ENCODE assay signal across 26 cellular contexts in genomic region chr7:69714886-69715571, GRCh38.
DNase-seq lines count a peak whose midpoint lies in the region; ATAC-seq, FAIRE-seq and TF ChIP-seq lines count a peak whose summit lies in the region.
"Had no signal": no experiment of that assay in that cellular context is flagged by ENCODE, and none has a peak within 500 bp of the region (broad histone marks: within the 10 kb centered on the region; RNA-seq: fewer than 3 reads in every experiment).

No MANE protein-coding gene starts in this region.

- H3K36me3 Mint-ChIP-seq in endodermal cell (ENCODE audit: low read depth) = no peaks in the 10 kb centered on the region
- H3K36me3 Mint-ChIP-seq: memory B cell had no signal

- no peaks in the 10 kb centered on the region for H3K9me3 Mint-ChIP-seq in endodermal cell
- H3K9me3 Mint-ChIP-seq: activated CD8-positive, alpha-beta T cell treated with anti-CD3 and anti-CD28 coated beads for 36 hours; memory B cell; nephron had no signal

- H3K4me1 Mint-ChIP-seq in endodermal cell = peaks cover 42% of the 10 kb centered on the region

- H3K27ac Mint-ChIP-seq in endodermal cell = no peak overlapping the region
- H3K27ac Mint-ChIP-seq: activated CD8-positive, alpha-beta T cell treated with anti-CD3 and anti-CD28 coated beads for 36 hours; activated naive CD4-positive, alpha-beta T cell treated with anti-CD3 and anti-CD28 coated beads, Interleukin-2, amount 50 U/mL, for 72 hours; memory B cell; nephron had no signal

- H3K4me1 ChIP-seq in endodermal cell (ENCODE audit: control insufficient read depth, insufficient read depth, low read length) = peaks cover 18% of the 10 kb centered on the region
- H3K4me1 ChIP-seq: colonic mucosa, tibial nerve had no signal

- H3K9ac ChIP-seq in endodermal cell (ENCODE audit: extremely low read depth, low read length, poor library complexity, severe bottlenecking) = no peak overlapping the region
- H3K9ac ChIP-seq: BLaER1 treated with 17β-estradiol and CSF1 and Interleukin-3, amounts not matched to agents 10 nM and 100 nM had no signal

- H3K27ac ChIP-seq in endodermal cell (ENCODE audit: low read depth, low read length) = no peak overlapping the region
- H3K27ac ChIP-seq: BLaER1 treated with 17β-estradiol and CSF1 and Interleukin-3, amounts not matched to agents 10 nM and 100 nM; colonic mucosa; SJCRH30; tibial nerve had no signal

- H3K4me3 Mint-ChIP-seq in endodermal cell = no peak overlapping the region
- H3K4me3 Mint-ChIP-seq: activated CD8-positive, alpha-beta T cell treated with anti-CD3 and anti-CD28 coated beads for 36 hours; memory B cell; nephron had no signal

- no peak overlapping the region for H3K4me3 ChIP-seq in endodermal cell (ENCODE audit: low read length)
- H3K4me3 ChIP-seq: BLaER1 treated with 17β-estradiol and CSF1 and Interleukin-3, amounts not matched to agents 10 nM and 100 nM; colonic mucosa; SJCRH30; tibial nerve had no signal

- peak; percentile 9 for FAIRE-seq in GM18507 (lab: Jason Lieb, UNC)

- no peaks in the 10 kb centered on the region for H3K27me3 ChIP-seq in endodermal cell (ENCODE audit: control insufficient read depth, insufficient read depth, low read length, poor library complexity, severe bottlenecking)
- H3K27me3 ChIP-seq: BLaER1 treated with 17β-estradiol and CSF1 and Interleukin-3, amounts not matched to agents 10 nM and 100 nM; colonic mucosa; SJCRH30; tibial nerve had no signal

- H3K27me3 Mint-ChIP-seq in endodermal cell (ENCODE audit: insufficient read depth) = no peaks in the 10 kb centered on the region
- H3K27me3 Mint-ChIP-seq: memory B cell had no signal

- ATAC-seq in GM21381 (IDR thresholded peaks at IDR 0.05; ENCODE audit: unreplicated experiment) (peak; percentile 65), HG03565 (IDR thresholded peaks at IDR 0.05; ENCODE audit: unreplicated experiment) (peak; percentile 74), left colon (no peak)
- ATAC-seq: activated CD8-positive, alpha-beta T cell treated with anti-CD3 and anti-CD28 coated beads for 36 hours; activated naive CD4-positive, alpha-beta T cell treated with anti-CD3 and anti-CD28 coated beads, Interleukin-2, amount 50 U/mL, for 72 hours; HCT116; left lobe of liver had no signal

- intact Hi-C loops in left colon (cut with DNase I, micrococcal nuclease) = no loop called here

- no peak for TF ChIP-seq CTCF in endodermal cell (conservative IDR thresholded peaks at IDR 0.05)

- WGBS in endodermal cell (ENCODE audit: insufficient coverage in 1 of 2, insufficient read length in 1 of 2), 2 experiments = 91 to 100% methylated on average over 2 of the region's 2 CpGs

- DNase-seq in GM18507 (ENCODE audit: extremely low spot score, insufficient read length, low read depth) = no peak
- DNase-seq in left colon = no peak
- no peak for DNase-seq in globus pallidus (ENCODE audit: low spot score)
- DNase-seq in endodermal cell = no peak
- DNase-seq in HuH-7 (ENCODE audit: low spot score) = no peak
- DNase-seq: activated CD8-positive, alpha-beta T cell treated with anti-CD3 and anti-CD28 coated beads for 36 hours; colonic mucosa; COR-L47; effector CD4-positive, alpha-beta T cell; GDM1; NCI-H1092; NCI-H1694 treated with DMSO at 0.1 percent for 48 hours; NCI-H510A treated with DMSO at 0.1 percent for 48 hours; stimulated activated CD4-positive, alpha-beta T cell treated with anti-CD3 and anti-CD28 coated beads, Interleukin-15, amount 100 ng/mL, for 24 hours; stimulated activated CD4-positive, alpha-beta T cell treated with anti-CD3 and anti-CD28 coated beads, Interleukin-4, amount 100 ng/mL, for 4 hours; SW 1271 had no signal

- H3K9me3 ChIP-seq in endodermal cell (ENCODE audit: control insufficient read depth, low read length) = no peaks in the 10 kb centered on the region
- H3K9me3 ChIP-seq: colonic mucosa, SJCRH30, tibial nerve had no signal

- H3K36me3 ChIP-seq in endodermal cell (ENCODE audit: control insufficient read depth, insufficient read depth, low read length) = no peaks in the 10 kb centered on the region
- H3K36me3 ChIP-seq: BLaER1 treated with 17β-estradiol and CSF1 and Interleukin-3, amounts not matched to agents 10 nM and 100 nM; colonic mucosa; SJCRH30; tibial nerve had no signal
